8 cellular contexts compared by ENCODE assay signal in genomic region chr2:55616509-55617159, GRCh38. TPM values are rescaled to one million over a fixed set of nuclear protein-coding genes. Genes with fewer than 3 reads are reported as not detected.
A peak's percentile ranks its signal among the peaks of the same experiment; 100 is the strongest.
DNase-seq lines count a peak whose midpoint lies in the region; ATAC-seq and TF ChIP-seq lines count a peak whose summit lies in the region.

No MANE protein-coding gene starts in this region.

- peak overlapping the region; percentile 99 for H3K27ac ChIP-seq in HL-60 (replicated peaks)
- H3K27ac ChIP-seq in PC-3 (ENCODE audit: low read length): peak overlapping the region; percentile 91
- H3K27ac ChIP-seq in adipose tissue (ENCODE audit: low read depth, low read length): peak overlapping the region; percentile 93
- peak overlapping the region; percentile 92 to 97 for H3K27ac ChIP-seq in right atrium auricular region
- H3K27ac ChIP-seq in sigmoid colon: peak overlapping the region; percentile 95 to 99 (median 98)

- H3K9ac ChIP-seq in PC-3 (ENCODE audit: low read length): peak overlapping the region; percentile 100

- DNase-seq in D341Med (ENCODE audit: low spot score) (peak; percentile 45), HL-60 (ENCODE audit: low read depth in 1 of 2, low spot score in 1 of 2) (peak; percentile 38 to 39), PC-3 (peak; percentile 43), right atrium auricular region (ENCODE audit: low spot score) (no peak), sigmoid colon (no peak)

- TSS peak; percentile 35 for BruUV-seq in PC-3 (replicated peaks; lab: Mats Ljungman, UMichigan)

- H3K79me2 ChIP-seq in PC-3 (ENCODE audit: low read length): peaks cover 84% of the 10 kb centered on the region

- H3K27me3 ChIP-seq in HL-60 (ENCODE audit: insufficient read depth, poor library complexity, severe bottlenecking) (no peaks in the 10 kb centered on the region), PC-3 (ENCODE audit: low read length) (no peaks in the 10 kb centered on the region), right atrium auricular region (no peaks in the 10 kb centered on the region), sigmoid colon (no peaks in the 10 kb centered on the region)

- no peak for TF ChIP-seq EP300 in sigmoid colon (IDR thresholded peaks at IDR 0.05)

- peaks cover 9% of the 10 kb centered on the region; the same call in 1 of the 2 replicates for H4K20me1 ChIP-seq in PC-3 (ENCODE audit: low read length)

- WGBS in adipose tissue, 3 donors: 0% methylated on average over 23 of the region's 23 CpGs
- 0% methylated on average over 23 of the region's 23 CpGs for WGBS in sigmoid colon, 2 donors

- no peaks in the 10 kb centered on the region for H3K9me3 ChIP-seq in PC-3 (ENCODE audit: low read length)
- no peaks in the 10 kb centered on the region for H3K9me3 ChIP-seq in right atrium auricular region
- no peaks in the 10 kb centered on the region for H3K9me3 ChIP-seq in sigmoid colon

- POLR2A ChIA-PET in PC-3 (lab: Charles Lee; ENCODE audit: unreplicated experiment): interaction anchor here (0.6 kb wide), 1 partner anchor 97 kb away, joined by 3 read pairs; the partner anchor contains the start of gene CFAP36

- no peak for TF ChIP-seq POLR2A in sigmoid colon (IDR thresholded peaks at IDR 0.05)

- H3K4me2 ChIP-seq in PC-3 (ENCODE audit: low read length): peak overlapping the region; percentile 98

- H3K36me3 ChIP-seq in PC-3 (ENCODE audit: low read depth, low read length): peaks cover 22% of the 10 kb centered on the region; the same call in 1 of the 2 replicates
- peaks cover 9% of the 10 kb centered on the region for H3K36me3 ChIP-seq in right atrium auricular region
- peaks cover 1 to 36% (median 6%) of the 10 kb centered on the region in 4 donors for H3K36me3 ChIP-seq in sigmoid colon

- CTCF ChIA-PET in PC-3 (lab: Charles Lee): no interaction called here

- intact Hi-C loops in PC-3 (cut with micrococcal nuclease): loop anchor here (1.0 to 2.0 kb wide), 3 partner anchors 32 to 97 kb away; partner anchors contain the start of gene CFAP36
- intact Hi-C loops in sigmoid colon (cut with DNase I): loop anchor here (5.0 kb wide), 2 partner anchors 76 to 194 kb away; partner anchors contain the start of gene PNPT1

- H3K9me2 ChIP-seq in PC-3 (replicated peaks; ENCODE audit: low read length): no peaks in the 10 kb centered on the region

- H3K4me3 ChIP-seq in HL-60 (replicated peaks; ENCODE audit: insufficient read depth, low read length) (peak overlapping the region; percentile 67), PC-3 (ENCODE audit: low read length) (peak overlapping the region; percentile 94), right atrium auricular region (peak overlapping the region; percentile 94 to 98), sigmoid colon (peak overlapping the region; percentile 93 to 99 (median 97))

- H3K4me1 ChIP-seq in PC-3 (ENCODE audit: insufficient read depth, low read length): peaks cover 24% of the 10 kb centered on the region
- H3K4me1 ChIP-seq in right atrium auricular region: peaks cover 0 to 37% of the 10 kb centered on the region in 2 donors
- peaks cover 0 to 48% (median 35%) of the 10 kb centered on the region in 4 donors for H3K4me1 ChIP-seq in sigmoid colon

- ATAC-seq in GM19438 (IDR thresholded peaks at IDR 0.05; ENCODE audit: low read depth, unreplicated experiment): peak; percentile 18
- peak; percentile 20 for ATAC-seq in PC-3
- no peak for ATAC-seq in GM18519 (IDR thresholded peaks at IDR 0.05; ENCODE audit: low FRiP score, unreplicated experiment)

- no peaks in the 10 kb centered on the region for H3F3A ChIP-seq in PC-3 (ENCODE audit: low read length, unreplicated experiment)

- TF ChIP-seq CTCF in HL-60 (IDR thresholded peaks at IDR 0.05; ENCODE audit: insufficient read depth, low read length) (no peak), PC-3 (conservative IDR thresholded peaks at IDR 0.05; ENCODE audit: low read depth, low read length) (no peak), right atrium auricular region (IDR thresholded peaks at IDR 0.05) (no peak), sigmoid colon (IDR thresholded peaks at IDR 0.05) (no peak)

- peak overlapping the region; percentile 82 for H2AFZ ChIP-seq in PC-3 (ENCODE audit: low read length)

RNA-seq across cellular contexts. Expression of gene PPP4R3B, which starts 0.8 kb away (rescaled TPM):
- 38.4 and 50.7 TPM in 2 replicates for total RNA-seq in PC-3 (2014; rRNA removed)
- 10 to 100 TPM; 18.4 to 34.9 (median 22.7) TPM for polyA plus RNA-seq in adipose tissue
- 10 to 100 TPM; 22.8 to 23.4 TPM for total RNA-seq in right atrium auricular region
- total RNA-seq in sigmoid colon: 10 to 100 TPM; 75.8 to 88.5 (median 78.8) TPM
- 10 to 100 TPM; 29.4 to 52.0 (median 39.0) TPM for polyA plus RNA-seq in sigmoid colon

Comparison
In these comparisons a context has a peak if more than half of its experiments do, and no peak if none do; other contexts are left out.
1. DNase-seq: peak in D341Med (single experiment), HL-60 (2 of 2) and PC-3 (single experiment); none in right atrium auricular region (single experiment) and sigmoid colon (single experiment).
2. Peak in every context shown above with its lines, with median percentiles within 50 percentile points of each other: H3K27ac ChIP-seq and H3K4me3 ChIP-seq.